ENCODE assay signal across 2 cellular contexts in the genomic region with DNA sequence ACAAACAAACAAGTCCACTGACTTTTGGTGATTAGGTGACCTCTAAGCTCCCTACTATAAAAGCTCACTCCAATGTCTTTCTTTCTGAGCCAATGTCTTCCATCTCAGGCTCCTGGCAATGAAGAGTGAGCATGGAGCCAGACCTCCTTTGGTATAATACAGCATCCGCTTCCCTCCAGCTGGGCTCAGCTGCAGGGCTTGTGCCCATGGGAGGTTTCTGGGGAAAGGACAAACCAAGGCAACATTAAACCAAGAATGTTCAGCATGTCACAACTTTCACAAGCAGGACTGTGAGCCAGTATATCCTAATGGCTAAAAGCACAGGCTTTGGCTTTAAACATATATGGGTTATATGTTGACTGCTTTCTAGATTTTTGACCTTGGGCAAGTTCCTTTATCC.
TF ChIP-seq lines count a peak whose summit lies in the region.

No MANE protein-coding gene starts in this region.

TF ChIP-seq in K562, 482 proteins besides CTCF, POLR2A, EP300 and RAD21:
- TF ChIP-seq, protein P1, sequence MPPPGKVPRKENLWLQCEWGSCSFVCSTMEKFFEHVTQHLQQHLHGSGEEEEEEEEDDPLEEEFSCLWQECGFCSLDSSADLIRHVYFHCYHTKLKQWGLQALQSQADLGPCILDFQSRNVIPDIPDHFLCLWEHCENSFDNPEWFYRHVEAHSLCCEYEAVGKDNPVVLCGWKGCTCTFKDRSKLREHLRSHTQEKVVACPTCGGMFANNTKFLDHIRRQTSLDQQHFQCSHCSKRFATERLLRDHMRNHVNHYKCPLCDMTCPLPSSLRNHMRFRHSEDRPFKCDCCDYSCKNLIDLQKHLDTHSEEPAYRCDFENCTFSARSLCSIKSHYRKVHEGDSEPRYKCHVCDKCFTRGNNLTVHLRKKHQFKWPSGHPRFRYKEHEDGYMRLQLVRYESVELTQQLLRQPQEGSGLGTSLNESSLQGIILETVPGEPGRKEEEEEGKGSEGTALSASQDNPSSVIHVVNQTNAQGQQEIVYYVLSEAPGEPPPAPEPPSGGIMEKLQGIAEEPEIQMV (tag; conservative IDR thresholded peaks at IDR 0.05; ENCODE audit: low read depth) = no peak
- TF ChIP-seq EP400 (IDR thresholded peaks at IDR 0.05) (no peak), MCM3 (IDR thresholded peaks at IDR 0.05) (no peak), SAP30 (IDR thresholded peaks at IDR 0.05; ENCODE audit: borderline replicate concordance, insufficient read depth, low read depth, low read length, poor library complexity, severe bottlenecking) (no peak), ZNF140 (CRISPR knock-in tag; IDR thresholded peaks at IDR 0.05) (no peak), HDAC2 (IDR thresholded peaks at IDR 0.05) (no peak), PTRF (tag; IDR thresholded peaks at IDR 0.05) (no peak), ZNF431 (CRISPR knock-in tag; IDR thresholded peaks at IDR 0.05) (no peak), ZNF830 (CRISPR knock-in tag; IDR thresholded peaks at IDR 0.05) (no peak), HNRNPK (IDR thresholded peaks at IDR 0.05; ENCODE audit: low read depth, low read length, poor library complexity, severe bottlenecking) (no peak), ZNF551 (CRISPR knock-in tag; IDR thresholded peaks at IDR 0.05) (no peak), HDAC8 (tag; IDR thresholded peaks at IDR 0.05) (no peak)
- TF ChIP-seq, protein P2, sequence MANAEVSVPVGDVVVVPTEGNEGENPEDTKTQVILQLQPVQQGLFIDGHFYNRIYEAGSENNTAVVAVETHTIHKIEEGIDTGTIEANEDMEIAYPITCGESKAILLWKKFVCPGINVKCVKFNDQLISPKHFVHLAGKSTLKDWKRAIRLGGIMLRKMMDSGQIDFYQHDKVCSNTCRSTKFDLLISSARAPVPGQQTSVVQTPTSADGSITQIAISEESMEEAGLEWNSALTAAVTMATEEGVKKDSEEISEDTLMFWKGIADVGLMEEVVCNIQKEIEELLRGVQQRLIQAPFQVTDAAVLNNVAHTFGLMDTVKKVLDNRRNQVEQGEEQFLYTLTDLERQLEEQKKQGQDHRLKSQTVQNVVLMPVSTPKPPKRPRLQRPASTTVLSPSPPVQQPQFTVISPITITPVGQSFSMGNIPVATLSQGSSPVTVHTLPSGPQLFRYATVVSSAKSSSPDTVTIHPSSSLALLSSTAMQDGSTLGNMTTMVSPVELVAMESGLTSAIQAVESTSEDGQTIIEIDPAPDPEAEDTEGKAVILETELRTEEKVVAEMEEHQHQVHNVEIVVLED (CRISPR knock-in tag; IDR thresholded peaks at IDR 0.05) = no peak
- TF ChIP-seq, protein P3, sequence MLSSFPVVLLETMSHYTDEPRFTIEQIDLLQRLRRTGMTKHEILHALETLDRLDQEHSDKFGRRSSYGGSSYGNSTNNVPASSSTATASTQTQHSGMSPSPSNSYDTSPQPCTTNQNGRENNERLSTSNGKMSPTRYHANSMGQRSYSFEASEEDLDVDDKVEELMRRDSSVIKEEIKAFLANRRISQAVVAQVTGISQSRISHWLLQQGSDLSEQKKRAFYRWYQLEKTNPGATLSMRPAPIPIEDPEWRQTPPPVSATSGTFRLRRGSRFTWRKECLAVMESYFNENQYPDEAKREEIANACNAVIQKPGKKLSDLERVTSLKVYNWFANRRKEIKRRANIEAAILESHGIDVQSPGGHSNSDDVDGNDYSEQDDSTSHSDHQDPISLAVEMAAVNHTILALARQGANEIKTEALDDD (IDR thresholded peaks at IDR 0.05) = no peak
- TF ChIP-seq, protein P4, sequence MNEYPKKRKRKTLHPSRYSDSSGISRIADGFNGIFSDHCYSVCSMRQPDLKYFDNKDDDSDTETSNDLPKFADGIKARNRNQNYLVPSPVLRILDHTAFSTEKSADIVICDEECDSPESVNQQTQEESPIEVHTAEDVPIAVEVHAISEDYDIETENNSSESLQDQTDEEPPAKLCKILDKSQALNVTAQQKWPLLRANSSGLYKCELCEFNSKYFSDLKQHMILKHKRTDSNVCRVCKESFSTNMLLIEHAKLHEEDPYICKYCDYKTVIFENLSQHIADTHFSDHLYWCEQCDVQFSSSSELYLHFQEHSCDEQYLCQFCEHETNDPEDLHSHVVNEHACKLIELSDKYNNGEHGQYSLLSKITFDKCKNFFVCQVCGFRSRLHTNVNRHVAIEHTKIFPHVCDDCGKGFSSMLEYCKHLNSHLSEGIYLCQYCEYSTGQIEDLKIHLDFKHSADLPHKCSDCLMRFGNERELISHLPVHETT (CRISPR knock-in tag; conservative IDR thresholded peaks at IDR 0.05 in 1 of 2, IDR thresholded peaks at IDR 0.05 in 1 of 2) = no peak
- TF ChIP-seq, protein P5, sequence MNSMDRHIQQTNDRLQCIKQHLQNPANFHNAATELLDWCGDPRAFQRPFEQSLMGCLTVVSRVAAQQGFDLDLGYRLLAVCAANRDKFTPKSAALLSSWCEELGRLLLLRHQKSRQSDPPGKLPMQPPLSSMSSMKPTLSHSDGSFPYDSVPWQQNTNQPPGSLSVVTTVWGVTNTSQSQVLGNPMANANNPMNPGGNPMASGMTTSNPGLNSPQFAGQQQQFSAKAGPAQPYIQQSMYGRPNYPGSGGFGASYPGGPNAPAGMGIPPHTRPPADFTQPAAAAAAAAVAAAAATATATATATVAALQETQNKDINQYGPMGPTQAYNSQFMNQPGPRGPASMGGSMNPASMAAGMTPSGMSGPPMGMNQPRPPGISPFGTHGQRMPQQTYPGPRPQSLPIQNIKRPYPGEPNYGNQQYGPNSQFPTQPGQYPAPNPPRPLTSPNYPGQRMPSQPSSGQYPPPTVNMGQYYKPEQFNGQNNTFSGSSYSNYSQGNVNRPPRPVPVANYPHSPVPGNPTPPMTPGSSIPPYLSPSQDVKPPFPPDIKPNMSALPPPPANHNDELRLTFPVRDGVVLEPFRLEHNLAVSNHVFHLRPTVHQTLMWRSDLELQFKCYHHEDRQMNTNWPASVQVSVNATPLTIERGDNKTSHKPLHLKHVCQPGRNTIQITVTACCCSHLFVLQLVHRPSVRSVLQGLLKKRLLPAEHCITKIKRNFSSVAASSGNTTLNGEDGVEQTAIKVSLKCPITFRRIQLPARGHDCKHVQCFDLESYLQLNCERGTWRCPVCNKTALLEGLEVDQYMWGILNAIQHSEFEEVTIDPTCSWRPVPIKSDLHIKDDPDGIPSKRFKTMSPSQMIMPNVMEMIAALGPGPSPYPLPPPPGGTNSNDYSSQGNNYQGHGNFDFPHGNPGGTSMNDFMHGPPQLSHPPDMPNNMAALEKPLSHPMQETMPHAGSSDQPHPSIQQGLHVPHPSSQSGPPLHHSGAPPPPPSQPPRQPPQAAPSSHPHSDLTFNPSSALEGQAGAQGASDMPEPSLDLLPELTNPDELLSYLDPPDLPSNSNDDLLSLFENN (IDR thresholded peaks at IDR 0.05; ENCODE audit: low read depth in 2 of 2, low read length in 2 of 2) = no peak

TF ChIP-seq in GM23338, 12 proteins besides CTCF, POLR2A, EP300 and RAD21:
- TF ChIP-seq POLR2AphosphoS5 (IDR thresholded peaks at IDR 0.05; ENCODE audit: low read depth) = no peak
- TF ChIP-seq ZNF331 (CRISPR knock-in tag; IDR thresholded peaks at IDR 0.05; ENCODE audit: low read depth) = no peak
- TF ChIP-seq, protein P6, sequence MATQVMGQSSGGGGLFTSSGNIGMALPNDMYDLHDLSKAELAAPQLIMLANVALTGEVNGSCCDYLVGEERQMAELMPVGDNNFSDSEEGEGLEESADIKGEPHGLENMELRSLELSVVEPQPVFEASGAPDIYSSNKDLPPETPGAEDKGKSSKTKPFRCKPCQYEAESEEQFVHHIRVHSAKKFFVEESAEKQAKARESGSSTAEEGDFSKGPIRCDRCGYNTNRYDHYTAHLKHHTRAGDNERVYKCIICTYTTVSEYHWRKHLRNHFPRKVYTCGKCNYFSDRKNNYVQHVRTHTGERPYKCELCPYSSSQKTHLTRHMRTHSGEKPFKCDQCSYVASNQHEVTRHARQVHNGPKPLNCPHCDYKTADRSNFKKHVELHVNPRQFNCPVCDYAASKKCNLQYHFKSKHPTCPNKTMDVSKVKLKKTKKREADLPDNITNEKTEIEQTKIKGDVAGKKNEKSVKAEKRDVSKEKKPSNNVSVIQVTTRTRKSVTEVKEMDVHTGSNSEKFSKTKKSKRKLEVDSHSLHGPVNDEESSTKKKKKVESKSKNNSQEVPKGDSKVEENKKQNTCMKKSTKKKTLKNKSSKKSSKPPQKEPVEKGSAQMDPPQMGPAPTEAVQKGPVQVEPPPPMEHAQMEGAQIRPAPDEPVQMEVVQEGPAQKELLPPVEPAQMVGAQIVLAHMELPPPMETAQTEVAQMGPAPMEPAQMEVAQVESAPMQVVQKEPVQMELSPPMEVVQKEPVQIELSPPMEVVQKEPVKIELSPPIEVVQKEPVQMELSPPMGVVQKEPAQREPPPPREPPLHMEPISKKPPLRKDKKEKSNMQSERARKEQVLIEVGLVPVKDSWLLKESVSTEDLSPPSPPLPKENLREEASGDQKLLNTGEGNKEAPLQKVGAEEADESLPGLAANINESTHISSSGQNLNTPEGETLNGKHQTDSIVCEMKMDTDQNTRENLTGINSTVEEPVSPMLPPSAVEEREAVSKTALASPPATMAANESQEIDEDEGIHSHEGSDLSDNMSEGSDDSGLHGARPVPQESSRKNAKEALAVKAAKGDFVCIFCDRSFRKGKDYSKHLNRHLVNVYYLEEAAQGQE (IDR thresholded peaks at IDR 0.05; ENCODE audit: unreplicated experiment) = no peak
- TF ChIP-seq EZH2 (IDR thresholded peaks at IDR 0.05; ENCODE audit: low read depth, unreplicated experiment) = no peak
- TF ChIP-seq STAT1 (IDR thresholded peaks at IDR 0.05; ENCODE audit: unreplicated experiment) = no peak
- TF ChIP-seq, protein P7, sequence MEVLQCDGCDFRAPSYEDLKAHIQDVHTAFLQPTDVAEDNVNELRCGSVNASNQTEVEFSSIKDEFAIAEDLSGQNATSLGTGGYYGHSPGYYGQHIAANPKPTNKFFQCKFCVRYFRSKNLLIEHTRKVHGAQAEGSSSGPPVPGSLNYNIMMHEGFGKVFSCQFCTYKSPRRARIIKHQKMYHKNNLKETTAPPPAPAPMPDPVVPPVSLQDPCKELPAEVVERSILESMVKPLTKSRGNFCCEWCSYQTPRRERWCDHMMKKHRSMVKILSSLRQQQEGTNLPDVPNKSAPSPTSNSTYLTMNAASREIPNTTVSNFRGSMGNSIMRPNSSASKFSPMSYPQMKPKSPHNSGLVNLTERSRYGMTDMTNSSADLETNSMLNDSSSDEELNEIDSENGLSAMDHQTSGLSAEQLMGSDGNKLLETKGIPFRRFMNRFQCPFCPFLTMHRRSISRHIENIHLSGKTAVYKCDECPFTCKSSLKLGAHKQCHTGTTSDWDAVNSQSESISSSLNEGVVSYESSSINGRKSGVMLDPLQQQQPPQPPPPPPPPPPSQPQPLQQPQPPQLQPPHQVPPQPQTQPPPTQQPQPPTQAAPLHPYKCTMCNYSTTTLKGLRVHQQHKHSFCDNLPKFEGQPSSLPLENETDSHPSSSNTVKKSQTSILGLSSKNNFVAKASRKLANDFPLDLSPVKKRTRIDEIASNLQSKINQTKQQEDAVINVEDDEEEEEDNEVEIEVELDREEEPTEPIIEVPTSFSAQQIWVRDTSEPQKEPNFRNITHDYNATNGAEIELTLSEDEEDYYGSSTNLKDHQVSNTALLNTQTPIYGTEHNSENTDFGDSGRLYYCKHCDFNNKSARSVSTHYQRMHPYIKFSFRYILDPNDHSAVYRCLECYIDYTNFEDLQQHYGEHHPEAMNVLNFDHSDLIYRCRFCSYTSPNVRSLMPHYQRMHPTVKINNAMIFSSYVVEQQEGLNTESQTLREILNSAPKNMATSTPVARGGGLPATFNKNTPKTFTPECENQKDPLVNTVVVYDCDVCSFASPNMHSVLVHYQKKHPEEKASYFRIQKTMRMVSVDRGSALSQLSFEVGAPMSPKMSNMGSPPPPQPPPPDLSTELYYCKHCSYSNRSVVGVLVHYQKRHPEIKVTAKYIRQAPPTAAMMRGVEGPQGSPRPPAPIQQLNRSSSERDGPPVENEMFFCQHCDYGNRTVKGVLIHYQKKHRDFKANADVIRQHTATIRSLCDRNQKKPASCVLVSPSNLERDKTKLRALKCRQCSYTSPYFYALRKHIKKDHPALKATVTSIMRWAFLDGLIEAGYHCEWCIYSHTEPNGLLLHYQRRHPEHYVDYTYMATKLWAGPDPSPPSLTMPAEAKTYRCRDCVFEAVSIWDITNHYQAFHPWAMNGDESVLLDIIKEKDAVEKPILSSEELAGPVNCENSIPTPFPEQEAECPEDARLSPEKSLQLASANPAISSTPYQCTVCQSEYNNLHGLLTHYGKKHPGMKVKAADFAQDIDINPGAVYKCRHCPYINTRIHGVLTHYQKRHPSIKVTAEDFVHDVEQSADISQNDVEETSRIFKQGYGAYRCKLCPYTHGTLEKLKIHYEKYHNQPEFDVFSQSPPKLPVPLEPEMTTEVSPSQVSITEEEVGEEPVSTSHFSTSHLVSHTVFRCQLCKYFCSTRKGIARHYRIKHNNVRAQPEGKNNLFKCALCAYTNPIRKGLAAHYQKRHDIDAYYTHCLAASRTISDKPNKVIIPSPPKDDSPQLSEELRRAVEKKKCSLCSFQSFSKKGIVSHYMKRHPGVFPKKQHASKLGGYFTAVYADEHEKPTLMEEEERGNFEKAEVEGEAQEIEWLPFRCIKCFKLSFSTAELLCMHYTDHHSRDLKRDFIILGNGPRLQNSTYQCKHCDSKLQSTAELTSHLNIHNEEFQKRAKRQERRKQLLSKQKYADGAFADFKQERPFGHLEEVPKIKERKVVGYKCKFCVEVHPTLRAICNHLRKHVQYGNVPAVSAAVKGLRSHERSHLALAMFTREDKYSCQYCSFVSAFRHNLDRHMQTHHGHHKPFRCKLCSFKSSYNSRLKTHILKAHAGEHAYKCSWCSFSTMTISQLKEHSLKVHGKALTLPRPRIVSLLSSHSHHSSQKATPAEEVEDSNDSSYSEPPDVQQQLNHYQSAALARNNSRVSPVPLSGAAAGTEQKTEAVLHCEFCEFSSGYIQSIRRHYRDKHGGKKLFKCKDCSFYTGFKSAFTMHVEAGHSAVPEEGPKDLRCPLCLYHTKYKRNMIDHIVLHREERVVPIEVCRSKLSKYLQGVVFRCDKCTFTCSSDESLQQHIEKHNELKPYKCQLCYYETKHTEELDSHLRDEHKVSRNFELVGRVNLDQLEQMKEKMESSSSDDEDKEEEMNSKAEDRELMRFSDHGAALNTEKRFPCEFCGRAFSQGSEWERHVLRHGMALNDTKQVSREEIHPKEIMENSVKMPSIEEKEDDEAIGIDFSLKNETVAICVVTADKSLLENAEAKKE (CRISPR knock-in tag; IDR thresholded peaks at IDR 0.05) = no peak
